13 cellular contexts compared by ENCODE assay signal in the genomic region with DNA sequence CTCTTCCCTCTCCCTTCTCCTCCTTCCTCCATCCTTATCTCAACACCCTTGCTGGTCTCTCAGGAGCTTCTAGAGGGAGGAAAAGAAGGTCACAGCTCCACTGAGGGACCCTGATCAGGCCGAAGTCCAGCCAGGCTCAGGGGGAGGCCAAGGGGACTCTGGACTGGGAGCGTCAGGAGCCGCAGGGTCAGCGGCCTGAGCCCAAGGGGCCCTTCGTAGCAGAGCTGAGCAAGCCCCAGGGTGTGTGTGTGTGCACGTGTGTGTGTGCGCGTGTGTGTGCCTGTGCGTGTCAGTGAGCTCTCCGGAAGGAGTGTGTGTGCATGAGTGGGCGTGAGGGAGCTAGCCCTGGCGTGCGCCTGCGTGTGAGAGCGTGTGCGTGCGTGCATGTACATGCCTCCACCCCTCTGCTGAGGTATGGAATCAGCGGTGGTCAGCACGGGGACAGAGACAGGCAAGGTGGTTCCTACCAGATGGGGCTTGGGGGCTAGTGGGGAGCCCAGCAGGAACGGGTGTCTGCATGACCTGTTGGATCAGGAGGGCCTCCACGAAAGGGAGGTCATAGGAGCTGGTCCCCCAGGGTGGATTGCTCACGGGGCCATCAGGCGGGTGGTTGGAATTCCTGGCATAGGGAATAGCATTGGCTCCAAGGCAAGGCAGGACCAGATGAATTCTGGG. TPM values are rescaled to one million over a fixed set of nuclear protein-coding genes. Genes with fewer than 3 reads are reported as not detected.
DNase-seq lines count a peak whose midpoint lies in the region; ATAC-seq and TF ChIP-seq lines count a peak whose summit lies in the region.
"Had no signal": no experiment of that assay in that cellular context is flagged by ENCODE, and none has a peak within 500 bp of the region (broad histone marks: within the 10 kb centered on the region; RNA-seq: fewer than 3 reads in every experiment).

No MANE protein-coding gene starts in this region.

- peak overlapping the region; percentile 36 for H3K4me2 ChIP-seq in OCI-LY3 (ENCODE audit: low read length)

- no peak for TF ChIP-seq POLR2A in ovary (IDR thresholded peaks at IDR 0.05)

- WGBS in ovary, 3 donors = 20 to 39% (median 26%) methylated on average over 23 of the region's 23 CpGs

- H3K9me3 ChIP-seq in OCI-LY3 (ENCODE audit: insufficient read depth, low read length) (no peaks in the 10 kb centered on the region), ovary (no peaks in the 10 kb centered on the region), SJCRH30 (replicated peaks) (no peaks in the 10 kb centered on the region)

- H3K27ac ChIP-seq in OCI-LY3 (ENCODE audit: low read length) (no peak overlapping the region), ovary (no peak overlapping the region), SJCRH30 (no peak overlapping the region)

- H3K4me3 ChIP-seq in OCI-LY3 (ENCODE audit: low read length) (no peak overlapping the region), fibroblast of the aortic adventitia (ENCODE audit: low read depth, low read length) (no peak overlapping the region), ovary (no peak overlapping the region), SJCRH30 (no peak overlapping the region)

- H4K20me1 ChIP-seq in OCI-LY3 (ENCODE audit: insufficient read depth, low read length) = no peaks in the 10 kb centered on the region

- H3K36me3 ChIP-seq in OCI-LY3 (replicated peaks; ENCODE audit: low read depth, low read length) (no peaks in the 10 kb centered on the region), ovary (no peaks in the 10 kb centered on the region), SJCRH30 (no peaks in the 10 kb centered on the region)

- no peak overlapping the region for H3K9ac ChIP-seq in OCI-LY3 (ENCODE audit: low read length)

- intact Hi-C loops in ovary (cut with DNase I) = no loop called here

- DNase-seq in COLO668 (lab: John Stamatoyannopoulos, UW; ENCODE audit: unreplicated experiment) = peak; percentile 66
- peak; percentile 18 for DNase-seq in fibroblast of the aortic adventitia (ENCODE audit: low read depth)
- DNase-seq in ovary = peak in 3 of 5 donors; percentile 15 to 35 (median 15)
- DNase-seq in SJCRH30 = no peak
- DNase-seq in glomerular visceral epithelial cell (ENCODE audit: extremely low spot score) = no peak
- DNase-seq: activated CD4-positive, alpha-beta T cell treated with anti-CD3 and anti-CD28 coated beads for 36 hours; head of caudate nucleus; stimulated activated CD4-positive, alpha-beta T cell treated with anti-CD3 and anti-CD28 coated beads, Interleukin-4, amount 100 ng/mL, for 1 hour; stimulated activated naive CD4-positive, alpha-beta T cell treated with Interleukin-2 at 50 U/mL for 16 hours had no signal

- H3K27me3 ChIP-seq in OCI-LY3 (ENCODE audit: low read depth, low read length) (peaks cover 45% of the 10 kb centered on the region), ovary (no peaks in the 10 kb centered on the region), SJCRH30 (peaks cover 27% of the 10 kb centered on the region)

- H2AFZ ChIP-seq in OCI-LY3 (ENCODE audit: low read depth, low read length) = no peak overlapping the region

- H3K79me2 ChIP-seq in OCI-LY3 (ENCODE audit: low read length) = no peaks in the 10 kb centered on the region

- no peak for ATAC-seq in GM21526 (IDR thresholded peaks at IDR 0.05; ENCODE audit: low FRiP score, unreplicated experiment)
- ATAC-seq in HG02884 (IDR thresholded peaks at IDR 0.05; ENCODE audit: unreplicated experiment) = no peak
- ATAC-seq: activated CD4-positive, alpha-beta T cell treated with anti-CD3 and anti-CD28 coated beads for 36 hours; HCT116 had no signal

- no peak for TF ChIP-seq CTCF in OCI-LY3 (IDR thresholded peaks at IDR 0.05; ENCODE audit: low read depth, low read length)
- TF ChIP-seq CTCF in fibroblast of the aortic adventitia (IDR thresholded peaks at IDR 0.05; ENCODE audit: insufficient read depth, low read length) = no peak
- TF ChIP-seq CTCF in ovary (IDR thresholded peaks at IDR 0.05) = no peak

- no peak for TF ChIP-seq EP300 in ovary (IDR thresholded peaks at IDR 0.05)

- H3K4me1 ChIP-seq in OCI-LY3 (ENCODE audit: low read length) (peaks cover 55% of the 10 kb centered on the region), ovary (ENCODE audit: insufficient read depth) (peaks cover 3% of the 10 kb centered on the region), SJCRH30 (peaks cover 32% of the 10 kb centered on the region)

RNA-seq across cellular contexts. Expression of a gene that starts 10.0 kb away (rescaled TPM):
- total RNA-seq in fibroblast of the aortic adventitia (ENCODE audit: low replicate concordance) = 6.2 and 29.0 TPM in 2 replicates
- 10 to 100 TPM; 14.4 to 40.9 (median 24.8) TPM for total RNA-seq in ovary
- polyA plus RNA-seq in ovary = 10 to 100 TPM in 1 of 2 donors, 1 to 10 TPM in 1; 6.1 to 23.9 TPM
- total RNA-seq in SJCRH30 (2014; rRNA removed; shearing (Covaris generic)) = 11.2 and 11.8 TPM in 2 replicates

RNA-seq across cellular contexts. Expression of a gene that starts 15.1 kb away (rescaled TPM):
- total RNA-seq in fibroblast of the aortic adventitia (ENCODE audit: low replicate concordance) (0.45 and 0.98 TPM in 2 replicates), ovary (10 to 100 TPM in 5 of 7 donors, 1 to 10 TPM in 2; 5.2 to 23.4 (median 13.1) TPM)
- polyA plus RNA-seq in ovary = 10 to 100 TPM in 1 of 2 donors, 1 to 10 TPM in 1; 2.9 to 15.0 TPM
- total RNA-seq in SJCRH30 (2014; rRNA removed; shearing (Covaris generic)) = 5.0 and 6.1 TPM in 2 replicates

RNA-seq across cellular contexts. Expression of a gene that starts 34.6 kb away (rescaled TPM):
- total RNA-seq in fibroblast of the aortic adventitia (ENCODE audit: low replicate concordance) = 2.4 and 5.6 TPM in 2 replicates
- total RNA-seq in ovary = 100 to 1,000 TPM in 1 of 7 donors, 10 to 100 TPM in 6; 27.1 to 113 (median 43.4) TPM
- polyA plus RNA-seq in ovary = 100 to 1,000 TPM in 1 of 2 donors, under 1 TPM in 1; 0.18 to 105 TPM
- total RNA-seq in SJCRH30 (2014; rRNA removed; shearing (Covaris generic)) = 0.71 and 0.81 TPM in 2 replicates

RNA-seq across cellular contexts. Expression of a gene that starts 45.5 kb away (rescaled TPM):
- total RNA-seq in fibroblast of the aortic adventitia (ENCODE audit: low replicate concordance) (not detected in 2 replicates), ovary (10 to 100 TPM in 2 of 7 donors, 1 to 10 TPM in 5; 1.4 to 45.4 (median 4.5) TPM)
- polyA plus RNA-seq in ovary = 10 to 100 TPM in 1 of 2 donors, 1 to 10 TPM in 1; 2.4 to 15.2 TPM
- total RNA-seq in SJCRH30 (2014; rRNA removed; shearing (Covaris generic)) = 0.10 TPM in 1 of 2 replicates, not detected in the other

RNA-seq across cellular contexts. Expression of a gene that starts 51.0 kb away (rescaled TPM):
- total RNA-seq in fibroblast of the aortic adventitia (ENCODE audit: low replicate concordance) = not detected in 2 replicates
- 10 to 100 TPM in 3 of 7 donors, 1 to 10 TPM in 4; 1.8 to 59.3 (median 8.3) TPM for total RNA-seq in ovary
- 10 to 100 TPM in 1 of 2 donors, 1 to 10 TPM in 1; 1.6 to 33.4 TPM for polyA plus RNA-seq in ovary
- not detected in 2 replicates for total RNA-seq in SJCRH30 (2014; rRNA removed; shearing (Covaris generic))
- total RNA-seq: activated CD4-positive, alpha-beta T cell treated with anti-CD3 and anti-CD28 coated beads for 36 hours had no signal

Comparison
In these comparisons a context has a peak if more than half of its experiments do, and no peak if none do; other contexts are left out.
1. DNase-seq: peak in COLO668 (single experiment), fibroblast of the aortic adventitia (single experiment) and ovary (3 of 5); none in SJCRH30 (0 of 2) and glomerular visceral epithelial cell (single experiment).